ENCODE assay signal across 21 cellular contexts in genomic region chr4:137387924-137388323, GRCh38.
DNase-seq lines count a peak whose midpoint lies in the region; TF ChIP-seq lines count a peak whose summit lies in the region.
"Had no signal": no experiment of that assay in that cellular context is flagged by ENCODE, and none has a peak within 500 bp of the region (broad histone marks: within the 10 kb centered on the region; RNA-seq: fewer than 3 reads in every experiment).

No MANE protein-coding gene starts in this region.

- no peaks in the 10 kb centered on the region for H3K27me3 ChIP-seq in ACC112 (ENCODE audit: insufficient read depth, low read length)
- no peaks in the 10 kb centered on the region for H3K27me3 ChIP-seq in effector memory CD4-positive, alpha-beta T cell (replicated peaks; ENCODE audit: control insufficient read depth, insufficient read depth, low read length, poor library complexity, severe bottlenecking)

- TF ChIP-seq CTCF in choroid plexus epithelial cell (conservative IDR thresholded peaks at IDR 0.05; ENCODE audit: low read depth, low read length), result no peak

- H3K4me3 ChIP-seq in ACC112 (ENCODE audit: low read depth, low read length), result peak overlapping the region; percentile 55; the same call in 1 of the 2 replicates
- no peak overlapping the region for H3K4me3 ChIP-seq in choroid plexus epithelial cell (ENCODE audit: low read depth, low read length)
- no peak overlapping the region for H3K4me3 ChIP-seq in effector memory CD4-positive, alpha-beta T cell (ENCODE audit: insufficient read depth, low read depth, low read length, poor library complexity, severe bottlenecking)
- H3K4me3 ChIP-seq: HAP-1, thoracic aorta had no signal

- DNase-seq in HS-5 (ENCODE audit: low read depth), result peak; percentile 44
- peak; percentile 81 for DNase-seq in choroid plexus epithelial cell (ENCODE audit: low read depth)
- DNase-seq in iris pigment epithelial cell (ENCODE audit: low read depth), result peak; percentile 77
- no peak for DNase-seq in inferior parietal cortex (ENCODE audit: extremely low spot score)
- no peak for DNase-seq in effector memory CD4-positive, alpha-beta T cell
- DNase-seq in cerebellum (ENCODE audit: low spot score), result no peak
- no peak for DNase-seq in cortex of kidney (lab: John Stamatoyannopoulos, UW)
- DNase-seq: activated CD8-positive, alpha-beta T cell treated with anti-CD3 and anti-CD28 coated beads for 36 hours; activated naive CD4-positive, alpha-beta T cell treated with anti-CD3 and anti-CD28 coated beads, Interleukin-2, amount 10 ng/mL, durations not matched to agents 7 days and 5 days; activated T-cell treated with anti-CD3 and anti-CD28 coated beads, Interleukin-2, amount 50 U/mL, for 4 hours; CD4-positive, alpha-beta memory T cell; DMS79 treated with DMSO at 0.1 percent for 48 hours; KBM-7; NCI-H1048; NCI-H524; SHP77 treated with DMSO at 0.1 percent for 48 hours; stimulated activated CD4-positive, alpha-beta T cell treated with anti-CD3 and anti-CD28 coated beads, Interleukin-15, amount 100 ng/mL, for 24 hours had no signal

- peaks cover 33% of the 10 kb centered on the region for H3K4me1 ChIP-seq in ACC112 (ENCODE audit: control insufficient read depth, insufficient read depth, low read length, unreplicated experiment)
- H3K4me1 ChIP-seq in effector memory CD4-positive, alpha-beta T cell (ENCODE audit: control insufficient read depth, insufficient read depth, low read length, poor library complexity, severe bottlenecking), result no peaks in the 10 kb centered on the region

- H3K79me2 ChIP-seq in ACC112 (ENCODE audit: control insufficient read depth, insufficient read depth, low read length, unreplicated experiment), result no peaks in the 10 kb centered on the region

- peak overlapping the region; percentile 63 for H2AFZ ChIP-seq in ACC112 (ENCODE audit: low read length, unreplicated experiment)

- no peaks in the 10 kb centered on the region for H3K9me3 ChIP-seq in effector memory CD4-positive, alpha-beta T cell (ENCODE audit: control insufficient read depth, low read length)
- H3K9me3 ChIP-seq: HAP-1, thoracic aorta had no signal

- H3K27ac ChIP-seq in ACC112 (ENCODE audit: low read depth, low read length), result no peak overlapping the region; the same call in 1 of the 2 replicates
- H3K27ac ChIP-seq in effector memory CD4-positive, alpha-beta T cell (ENCODE audit: insufficient read depth, low read length, poor library complexity, severe bottlenecking), result no peak overlapping the region
- H3K27ac ChIP-seq: HL-60, thoracic aorta had no signal

- no peaks in the 10 kb centered on the region for H3K36me3 ChIP-seq in ACC112 (ENCODE audit: insufficient read depth, low read length)
- H3K36me3 ChIP-seq in effector memory CD4-positive, alpha-beta T cell (ENCODE audit: control insufficient read depth, insufficient read depth, low read length), result no peaks in the 10 kb centered on the region
- H3K36me3 ChIP-seq: HAP-1, thoracic aorta had no signal

Comparison
In these comparisons a context has a peak if more than half of its experiments do, and no peak if none do; other contexts are left out.
1. DNase-seq: peak in HS-5 (single experiment), choroid plexus epithelial cell (single experiment) and iris pigment epithelial cell (single experiment); none in inferior parietal cortex (single experiment), effector memory CD4-positive, alpha-beta T cell (0 of 3), cerebellum (single experiment) and cortex of kidney (single experiment).